Comparison of ENCODE assay signal across 8 cellular contexts in the genomic region with DNA sequence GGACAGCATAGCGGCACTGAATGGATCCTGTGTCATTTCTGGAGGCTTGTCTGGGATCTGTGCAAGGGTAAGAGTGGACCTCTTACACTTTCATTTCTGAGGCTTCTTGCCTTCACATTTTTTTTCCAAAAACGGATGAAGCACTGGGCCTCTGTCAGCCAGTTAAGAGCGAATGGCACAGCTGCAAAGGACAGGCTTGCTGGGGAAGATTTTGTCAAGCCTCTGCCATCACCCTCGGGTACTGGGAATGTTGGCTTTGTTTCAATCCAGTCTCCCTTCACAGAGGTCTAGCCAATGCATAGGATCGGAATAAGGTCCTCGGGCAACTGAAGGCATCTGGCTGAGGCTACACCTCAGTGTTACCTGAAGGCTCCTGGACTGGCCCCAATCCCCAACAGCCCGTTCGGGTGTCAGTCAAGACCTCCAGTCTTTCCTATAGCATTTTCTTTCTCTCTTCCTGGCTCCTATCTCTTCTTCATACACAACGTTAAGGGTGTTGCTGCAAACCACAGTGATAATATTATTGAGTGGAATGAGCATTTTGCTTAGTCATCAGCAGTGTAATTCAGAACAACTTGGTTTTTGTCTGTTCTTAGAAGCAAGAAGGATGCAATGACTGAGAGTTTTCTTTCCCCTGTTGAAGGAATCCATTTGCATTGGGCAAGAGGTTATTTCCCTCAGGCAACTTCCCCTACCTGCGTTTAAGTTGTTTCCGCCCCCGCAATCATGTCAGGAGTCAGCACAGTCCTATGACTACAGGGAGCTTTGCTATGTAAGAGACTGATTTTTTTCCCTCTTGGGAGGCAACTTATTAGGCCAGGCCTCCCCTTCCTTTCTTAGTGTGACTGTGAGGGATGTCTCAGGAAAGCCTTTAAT. TPM values are rescaled to one million over a fixed set of nuclear protein-coding genes. Genes with fewer than 3 reads are reported as not detected.
DNase-seq lines count a peak whose midpoint lies in the region; ATAC-seq, FAIRE-seq and TF ChIP-seq lines count a peak whose summit lies in the region.

No MANE protein-coding gene starts in this region.

- no peak overlapping the region for H3K4ac ChIP-seq in mesenchymal stem cell (ENCODE audit: low read depth in 1 of 2, low read length in 2 of 2)

- H4K91ac ChIP-seq in mesenchymal stem cell (ENCODE audit: low read length), result peak overlapping the region; percentile 65

- no peak for TF ChIP-seq POLR2A in tibial nerve (IDR thresholded peaks at IDR 0.05)

- H3K9ac ChIP-seq in mesenchymal stem cell (ENCODE audit: low read length), result no peak overlapping the region

- H2BK12ac ChIP-seq in mesenchymal stem cell (ENCODE audit: low read length in 2 of 2), result peak overlapping the region in 1 of 2 experiments; percentile 68

- peaks cover 45% of the 10 kb centered on the region for H3K79me1 ChIP-seq in mesenchymal stem cell (replicated peaks; ENCODE audit: low read length, poor library complexity, severe bottlenecking)

- no peak for TF ChIP-seq CTCF in D721Med (IDR thresholded peaks at IDR 0.05; ENCODE audit: insufficient read depth, missing control alignments)
- no peak for TF ChIP-seq CTCF in tibial nerve (IDR thresholded peaks at IDR 0.05)

- peak overlapping the region in 1 of 2 experiments; percentile 19 for H3K14ac ChIP-seq in mesenchymal stem cell (ENCODE audit: low read length in 2 of 2)

- H2AFZ ChIP-seq in mesenchymal stem cell (ENCODE audit: low read depth, low read length), result no peak overlapping the region

- H3K23ac ChIP-seq in mesenchymal stem cell (ENCODE audit: low read length in 2 of 2), result no peak overlapping the region

- peak; percentile 54 for FAIRE-seq in HTR-8/SVneo (lab: Jason Lieb, UNC)
- FAIRE-seq in D721Med (lab: Jason Lieb, UNC), result no peak

- no peak for TF ChIP-seq EP300 in tibial nerve (IDR thresholded peaks at IDR 0.05)

- H3K9me3 ChIP-seq in mesenchymal stem cell (ENCODE audit: control insufficient read depth, low read length) (peaks cover 7% of the 10 kb centered on the region), tibial nerve (peaks cover 0 to 7% (median 0%) of the 10 kb centered on the region in 4 donors)

- no peak overlapping the region for H2BK15ac ChIP-seq in mesenchymal stem cell (ENCODE audit: low read depth, poor library complexity, severe bottlenecking)

- H4K8ac ChIP-seq in mesenchymal stem cell (ENCODE audit: low read length), result peak overlapping the region; percentile 35

- H3K4me1 ChIP-seq in mesenchymal stem cell (ENCODE audit: control insufficient read depth, insufficient read depth, low read depth, low read length), result peaks cover 2% of the 10 kb centered on the region
- peaks cover 0 to 12% (median 0%) of the 10 kb centered on the region in 4 donors for H3K4me1 ChIP-seq in tibial nerve

- no peak overlapping the region for H2BK5ac ChIP-seq in mesenchymal stem cell (ENCODE audit: low read depth, low read length, poor library complexity, severe bottlenecking)

- H3K27me3 ChIP-seq in mesenchymal stem cell (ENCODE audit: control insufficient read depth in 1 of 2, insufficient read depth in 1 of 2, low read length in 2 of 2) (no peaks in the 10 kb centered on the region), tibial nerve (no peaks in the 10 kb centered on the region)

- H3K4me3 ChIP-seq in mesenchymal stem cell (ENCODE audit: insufficient read depth in 1 of 2, low read depth in 1 of 2, low read length in 2 of 2) (no peak overlapping the region), tibial nerve (no peak overlapping the region)

- no peak overlapping the region for H2BK120ac ChIP-seq in mesenchymal stem cell (ENCODE audit: low read depth, low read length)

- H3K27ac ChIP-seq in mesenchymal stem cell (ENCODE audit: low read length, poor library complexity, severe bottlenecking) (no peak overlapping the region), tibial nerve (no peak overlapping the region)

- H2AK5ac ChIP-seq in mesenchymal stem cell (ENCODE audit: low read length, severe bottlenecking), result no peak overlapping the region

- DNase-seq in COLO829 (ENCODE audit: low spot score), result peak; percentile 92
- DNase-seq in HTR-8/SVneo (ENCODE audit: insufficient read length, low spot score), result no peak
- peak; percentile 48 for DNase-seq in activated T-helper 9 cell treated with anti-CD3 and anti-CD28 coated beads, Interleukin-2, amount 50 U/mL, for 16 hours (ENCODE audit: low read depth)
- peak; percentile 59 for DNase-seq in mesenchymal stem cell
- DNase-seq in D721Med (ENCODE audit: insufficient read length, low spot score), result no peak
- DNase-seq in tibial nerve (ENCODE audit: low spot score in 2 of 2), result no peak
- no peak for DNase-seq in NCI-H1105 treated with DMSO at 0.1 percent for 48 hours (lab: John Stamatoyannopoulos, UW)

- WGBS in mesenchymal stem cell, result 85% methylated on average over 12 of the region's 12 CpGs
- WGBS in tibial nerve, 2 donors, result 71 to 79% methylated on average over 12 of the region's 12 CpGs

- H3K18ac ChIP-seq in mesenchymal stem cell (ENCODE audit: low read depth in 1 of 2, low read length in 2 of 2), result peak overlapping the region; percentile 8 to 67

- ATAC-seq in GM21423 (IDR thresholded peaks at IDR 0.05; ENCODE audit: unreplicated experiment), result peak; percentile 73

- no peak overlapping the region for H3K4me2 ChIP-seq in mesenchymal stem cell (ENCODE audit: low read length, poor library complexity, severe bottlenecking)

- H3K36me3 ChIP-seq in mesenchymal stem cell (ENCODE audit: control insufficient read depth in 1 of 2, insufficient read depth in 2 of 2, low read depth in 1 of 2, low read length in 2 of 2) (peaks cover 20 to 43% of the 10 kb centered on the region in 2 experiments), tibial nerve (peaks cover 0 to 35% (median 0%) of the 10 kb centered on the region in 3 donors)

RNA-seq across cellular contexts. Expression of a gene that starts 22.8 kb away (rescaled TPM):
- polyA plus RNA-seq in mesenchymal stem cell (2013, experiment 1 of 2), result 9.6 TPM
- polyA plus RNA-seq in mesenchymal stem cell (2013, experiment 2 of 2), result 9.3 TPM
- total RNA-seq in tibial nerve, result 10 to 100 TPM; 12.6 to 16.1 (median 15.3) TPM

RNA-seq across cellular contexts. Expression of a gene that starts 23.2 kb away (rescaled TPM):
- 22.4 TPM for polyA plus RNA-seq in mesenchymal stem cell (2013, experiment 1 of 2)
- polyA plus RNA-seq in mesenchymal stem cell (2013, experiment 2 of 2), result 20.4 TPM
- 100 to 1,000 TPM; 107 to 120 (median 109) TPM for total RNA-seq in tibial nerve

Comparison
In these comparisons a context has a peak if more than half of its experiments do, and no peak if none do; other contexts are left out.
1. DNase-seq: peak in COLO829 (single experiment), activated T-helper 9 cell treated with anti-CD3 and anti-CD28 coated beads, Interleukin-2, amount 50 U/mL, for 16 hours (single experiment) and mesenchymal stem cell (single experiment); none in HTR-8/SVneo (single experiment), D721Med (single experiment), tibial nerve (0 of 2) and NCI-H1105 treated with DMSO at 0.1 percent for 48 hours (single experiment).